Comparison of ENCODE assay signal across 1 cellular context in the genomic region with DNA sequence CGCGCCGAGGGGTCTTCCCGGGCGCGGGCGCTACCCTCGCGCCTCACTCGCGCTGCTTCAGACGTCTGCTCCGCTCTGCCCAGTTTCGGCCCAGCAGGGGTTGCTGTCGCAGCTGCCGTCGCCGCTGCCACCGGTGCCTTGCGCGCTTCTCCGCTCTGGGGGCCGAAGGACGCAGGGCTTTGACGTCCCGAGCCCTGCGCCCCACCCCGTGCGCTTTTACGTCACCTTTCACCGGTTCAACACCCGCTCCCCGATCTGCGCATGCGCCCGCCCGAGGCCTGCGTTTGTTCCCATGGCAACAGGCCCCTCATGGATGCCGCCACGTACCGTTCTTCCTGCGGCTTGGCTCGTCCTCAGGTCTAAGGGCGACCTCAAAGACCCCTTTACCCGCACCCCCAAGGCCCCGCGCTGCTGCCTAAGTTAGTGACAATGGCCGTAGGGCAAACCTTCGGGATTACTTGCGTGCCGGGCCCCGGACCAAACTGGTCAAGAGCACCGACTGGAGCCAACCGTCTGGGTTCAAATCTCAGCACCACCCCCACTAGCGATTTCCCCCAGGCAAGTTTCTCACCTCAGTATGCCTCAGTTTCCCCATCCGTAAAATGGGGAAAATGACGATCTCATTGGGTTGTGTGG.
TF ChIP-seq lines count a peak whose summit lies in the region.

No MANE protein-coding gene starts in this region.

TF ChIP-seq in HepG2, 621 proteins besides CTCF, POLR2A, EP300 and RAD21 (continued from another document):
- TF ChIP-seq, protein P1, sequence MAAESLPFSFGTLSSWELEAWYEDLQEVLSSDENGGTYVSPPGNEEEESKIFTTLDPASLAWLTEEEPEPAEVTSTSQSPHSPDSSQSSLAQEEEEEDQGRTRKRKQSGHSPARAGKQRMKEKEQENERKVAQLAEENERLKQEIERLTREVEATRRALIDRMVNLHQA (CRISPR knock-in tag; IDR thresholded peaks at IDR 0.05): no peak
- TF ChIP-seq CREB1 (IDR thresholded peaks at IDR 0.05) (peak; percentile 94), CREB1 (CRISPR knock-in tag; IDR thresholded peaks at IDR 0.05) (peak; percentile 92), ZNF572 (CRISPR knock-in tag; IDR thresholded peaks at IDR 0.05) (0 out of 2 replicates have a peak, but pooled peaks have one; percentile 81), ZNF20 (CRISPR knock-in tag; IDR thresholded peaks at IDR 0.05) (no peak), ZNF510 (CRISPR knock-in tag; IDR thresholded peaks at IDR 0.05; ENCODE audit: low read depth) (peak; percentile 89; the same call in 1 of the 2 replicates), IRF2 (CRISPR knock-in tag; IDR thresholded peaks at IDR 0.05) (peak; percentile 22; the same call in 1 of the 2 replicates), CCDC6 (CRISPR knock-in tag; IDR thresholded peaks at IDR 0.05) (no peak), KDM5A (IDR thresholded peaks at IDR 0.05; ENCODE audit: borderline replicate concordance, low read length) (peak; percentile 77; the same call in 1 of the 2 replicates), BRCA1 (CRISPR knock-in tag; IDR thresholded peaks at IDR 0.05) (peak; percentile 51; the same call in 1 of the 2 replicates), CBX5 (CRISPR knock-in tag; IDR thresholded peaks at IDR 0.05; ENCODE audit: borderline replicate concordance) (peak; percentile 35; the same call in 1 of the 2 replicates), ZNF749 (CRISPR knock-in tag; IDR thresholded peaks at IDR 0.05; ENCODE audit: borderline replicate concordance) (no peak), ZNF790 (CRISPR knock-in tag; IDR thresholded peaks at IDR 0.05; ENCODE audit: borderline replicate concordance) (no peak; the same call in 1 of the 2 replicates), HMGA1 (CRISPR knock-in tag; conservative IDR thresholded peaks at IDR 0.05) (no peak), ERF (CRISPR knock-in tag; IDR thresholded peaks at IDR 0.05) (peak; percentile 76; the same call in 1 of the 2 replicates), ZNF34 (CRISPR knock-in tag; IDR thresholded peaks at IDR 0.05; ENCODE audit: borderline replicate concordance) (peak; percentile 25; the same call in 1 of the 2 replicates), GATA4 (IDR thresholded peaks at IDR 0.05; ENCODE audit: borderline replicate concordance, low read depth) (no peak), HNF4A (CRISPR knock-in tag; IDR thresholded peaks at IDR 0.05) (no peak), ZNF335 (CRISPR knock-in tag; IDR thresholded peaks at IDR 0.05) (0 out of 2 replicates have a peak, but pooled peaks have one; percentile 49), ZMYM2 (CRISPR knock-in tag; IDR thresholded peaks at IDR 0.05) (0 out of 2 replicates have a peak, but pooled peaks have one; percentile 34), NCOA1 (CRISPR knock-in tag; IDR thresholded peaks at IDR 0.05) (peak; percentile 58; the same call in 1 of the 2 replicates)
- TF ChIP-seq, protein P2, sequence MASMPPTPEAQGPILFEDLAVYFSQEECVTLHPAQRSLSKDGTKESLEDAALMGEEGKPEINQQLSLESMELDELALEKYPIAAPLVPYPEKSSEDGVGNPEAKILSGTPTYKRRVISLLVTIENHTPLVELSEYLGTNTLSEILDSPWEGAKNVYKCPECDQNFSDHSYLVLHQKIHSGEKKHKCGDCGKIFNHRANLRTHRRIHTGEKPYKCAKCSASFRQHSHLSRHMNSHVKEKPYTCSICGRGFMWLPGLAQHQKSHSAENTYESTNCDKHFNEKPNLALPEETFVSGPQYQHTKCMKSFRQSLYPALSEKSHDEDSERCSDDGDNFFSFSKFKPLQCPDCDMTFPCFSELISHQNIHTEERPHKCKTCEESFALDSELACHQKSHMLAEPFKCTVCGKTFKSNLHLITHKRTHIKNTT (CRISPR knock-in tag; IDR thresholded peaks at IDR 0.05): no peak
- TF ChIP-seq, protein P3, sequence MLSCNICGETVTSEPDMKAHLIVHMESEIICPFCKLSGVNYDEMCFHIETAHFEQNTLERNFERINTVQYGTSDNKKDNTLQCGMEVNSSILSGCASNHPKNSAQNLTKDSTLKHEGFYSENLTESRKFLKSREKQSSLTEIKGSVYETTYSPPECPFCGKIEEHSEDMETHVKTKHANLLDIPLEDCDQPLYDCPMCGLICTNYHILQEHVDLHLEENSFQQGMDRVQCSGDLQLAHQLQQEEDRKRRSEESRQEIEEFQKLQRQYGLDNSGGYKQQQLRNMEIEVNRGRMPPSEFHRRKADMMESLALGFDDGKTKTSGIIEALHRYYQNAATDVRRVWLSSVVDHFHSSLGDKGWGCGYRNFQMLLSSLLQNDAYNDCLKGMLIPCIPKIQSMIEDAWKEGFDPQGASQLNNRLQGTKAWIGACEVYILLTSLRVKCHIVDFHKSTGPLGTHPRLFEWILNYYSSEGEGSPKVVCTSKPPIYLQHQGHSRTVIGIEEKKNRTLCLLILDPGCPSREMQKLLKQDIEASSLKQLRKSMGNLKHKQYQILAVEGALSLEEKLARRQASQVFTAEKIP (CRISPR knock-in tag; IDR thresholded peaks at IDR 0.05; ENCODE audit: borderline replicate concordance): no peak
- TF ChIP-seq, protein P4, sequence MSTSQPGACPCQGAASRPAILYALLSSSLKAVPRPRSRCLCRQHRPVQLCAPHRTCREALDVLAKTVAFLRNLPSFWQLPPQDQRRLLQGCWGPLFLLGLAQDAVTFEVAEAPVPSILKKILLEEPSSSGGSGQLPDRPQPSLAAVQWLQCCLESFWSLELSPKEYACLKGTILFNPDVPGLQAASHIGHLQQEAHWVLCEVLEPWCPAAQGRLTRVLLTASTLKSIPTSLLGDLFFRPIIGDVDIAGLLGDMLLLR (CRISPR knock-in tag; IDR thresholded peaks at IDR 0.05): no peak
- TF ChIP-seq, protein P5, sequence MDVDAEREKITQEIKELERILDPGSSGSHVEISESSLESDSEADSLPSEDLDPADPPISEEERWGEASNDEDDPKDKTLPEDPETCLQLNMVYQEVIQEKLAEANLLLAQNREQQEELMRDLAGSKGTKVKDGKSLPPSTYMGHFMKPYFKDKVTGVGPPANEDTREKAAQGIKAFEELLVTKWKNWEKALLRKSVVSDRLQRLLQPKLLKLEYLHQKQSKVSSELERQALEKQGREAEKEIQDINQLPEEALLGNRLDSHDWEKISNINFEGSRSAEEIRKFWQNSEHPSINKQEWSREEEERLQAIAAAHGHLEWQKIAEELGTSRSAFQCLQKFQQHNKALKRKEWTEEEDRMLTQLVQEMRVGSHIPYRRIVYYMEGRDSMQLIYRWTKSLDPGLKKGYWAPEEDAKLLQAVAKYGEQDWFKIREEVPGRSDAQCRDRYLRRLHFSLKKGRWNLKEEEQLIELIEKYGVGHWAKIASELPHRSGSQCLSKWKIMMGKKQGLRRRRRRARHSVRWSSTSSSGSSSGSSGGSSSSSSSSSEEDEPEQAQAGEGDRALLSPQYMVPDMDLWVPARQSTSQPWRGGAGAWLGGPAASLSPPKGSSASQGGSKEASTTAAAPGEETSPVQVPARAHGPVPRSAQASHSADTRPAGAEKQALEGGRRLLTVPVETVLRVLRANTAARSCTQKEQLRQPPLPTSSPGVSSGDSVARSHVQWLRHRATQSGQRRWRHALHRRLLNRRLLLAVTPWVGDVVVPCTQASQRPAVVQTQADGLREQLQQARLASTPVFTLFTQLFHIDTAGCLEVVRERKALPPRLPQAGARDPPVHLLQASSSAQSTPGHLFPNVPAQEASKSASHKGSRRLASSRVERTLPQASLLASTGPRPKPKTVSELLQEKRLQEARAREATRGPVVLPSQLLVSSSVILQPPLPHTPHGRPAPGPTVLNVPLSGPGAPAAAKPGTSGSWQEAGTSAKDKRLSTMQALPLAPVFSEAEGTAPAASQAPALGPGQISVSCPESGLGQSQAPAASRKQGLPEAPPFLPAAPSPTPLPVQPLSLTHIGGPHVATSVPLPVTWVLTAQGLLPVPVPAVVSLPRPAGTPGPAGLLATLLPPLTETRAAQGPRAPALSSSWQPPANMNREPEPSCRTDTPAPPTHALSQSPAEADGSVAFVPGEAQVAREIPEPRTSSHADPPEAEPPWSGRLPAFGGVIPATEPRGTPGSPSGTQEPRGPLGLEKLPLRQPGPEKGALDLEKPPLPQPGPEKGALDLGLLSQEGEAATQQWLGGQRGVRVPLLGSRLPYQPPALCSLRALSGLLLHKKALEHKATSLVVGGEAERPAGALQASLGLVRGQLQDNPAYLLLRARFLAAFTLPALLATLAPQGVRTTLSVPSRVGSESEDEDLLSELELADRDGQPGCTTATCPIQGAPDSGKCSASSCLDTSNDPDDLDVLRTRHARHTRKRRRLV (CRISPR knock-in tag; IDR thresholded peaks at IDR 0.05): no peak
